ENCODE assay signal across 8 cellular contexts in the genomic region with DNA sequence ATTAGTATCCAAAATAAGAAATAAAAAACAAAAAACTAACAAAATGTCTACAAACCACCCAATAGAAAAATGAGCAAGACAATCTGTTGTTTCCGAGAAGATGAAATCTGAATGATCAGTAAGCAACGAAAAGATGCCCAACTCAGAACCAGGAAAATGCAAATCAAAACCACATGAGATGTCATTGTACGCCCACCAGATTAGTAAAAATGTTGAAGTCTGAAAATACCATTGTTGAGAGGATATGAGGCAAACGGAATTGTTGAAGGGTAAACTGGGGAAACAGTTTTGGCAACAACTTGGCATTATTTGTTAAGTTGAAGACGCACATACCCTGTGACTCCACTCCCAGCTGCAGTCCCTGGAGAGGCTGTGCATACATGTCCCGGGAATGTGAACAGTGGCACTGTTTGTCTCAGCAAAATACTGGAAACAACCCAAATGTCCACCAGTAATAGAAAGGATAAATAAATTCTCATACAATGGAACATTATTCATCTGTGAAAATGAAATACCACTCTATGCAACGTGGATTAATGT. TPM values are rescaled to one million over a fixed set of nuclear protein-coding genes. Genes with fewer than 3 reads are reported as not detected.
DNase-seq lines count a peak whose midpoint lies in the region; ATAC-seq and TF ChIP-seq lines count a peak whose summit lies in the region.

No MANE protein-coding gene starts in this region.

- H3K27me3 ChIP-seq in BLaER1: no peaks in the 10 kb centered on the region
- H3K27me3 ChIP-seq in Peyer's patch: no peaks in the 10 kb centered on the region

- H4K20me1 ChIP-seq in BLaER1: peaks cover 81% of the 10 kb centered on the region

- TF ChIP-seq CTCF in choroid plexus epithelial cell (conservative IDR thresholded peaks at IDR 0.05; ENCODE audit: low read depth, low read length) (no peak), Peyer's patch (IDR thresholded peaks at IDR 0.05) (no peak)

- H3K9me3 ChIP-seq in BLaER1 (peaks cover 18% of the 10 kb centered on the region), Peyer's patch (no peaks in the 10 kb centered on the region)

- H3K4me2 ChIP-seq in BLaER1: peak overlapping the region; percentile 86

- peak overlapping the region; percentile 75 for H3K27ac ChIP-seq in BLaER1
- peak overlapping the region in 1 of 4 donors; percentile 73 for H3K27ac ChIP-seq in Peyer's patch

- H3K36me3 ChIP-seq in BLaER1 (peaks cover 41% of the 10 kb centered on the region), Peyer's patch (peaks cover 0 to 18% (median 0%) of the 10 kb centered on the region in 3 donors)

- ATAC-seq in GM21737 (IDR thresholded peaks at IDR 0.05; ENCODE audit: unreplicated experiment): no peak

- H3K4me1 ChIP-seq in BLaER1 (peaks cover 87% of the 10 kb centered on the region), Peyer's patch (peaks cover 0 to 30% (median 12%) of the 10 kb centered on the region in 4 donors)

- H3K4me3 ChIP-seq in BLaER1: peak overlapping the region; percentile 27; the same call in 1 of the 2 replicates
- no peak overlapping the region for H3K4me3 ChIP-seq in choroid plexus epithelial cell (ENCODE audit: low read depth, low read length)
- H3K4me3 ChIP-seq in Peyer's patch: no peak overlapping the region

- no peak for TF ChIP-seq POLR2A in Peyer's patch (IDR thresholded peaks at IDR 0.05)

- DNase-seq in NAMALWA (ENCODE audit: low spot score): peak; percentile 56
- peak; percentile 26 for DNase-seq in choroid plexus epithelial cell (ENCODE audit: low read depth)
- peak; percentile 19 for DNase-seq in myocyte (ENCODE audit: low read depth)
- no peak for DNase-seq in Peyer's patch
- DNase-seq in stimulated activated CD4-positive, alpha-beta T cell treated with anti-CD3 and anti-CD28 coated beads, Interleukin-1b, Interleukin-23, amount 100 ng/mL, for 48 hours: no peak
- no peak for DNase-seq in mesenteric fat pad (ENCODE audit: low spot score)

- no peak overlapping the region; the same call in 1 of the 2 replicates for H3K9ac ChIP-seq in BLaER1

RNA-seq across cellular contexts. Expression of gene ZBTB17, which starts 10.6 kb away (rescaled TPM):
- total RNA-seq in myocyte (32.9 and 47.1 TPM in 2 replicates), Peyer's patch (100 to 1,000 TPM in 1 of 4 donors, 10 to 100 TPM in 3; 52.1 to 138 (median 56.6) TPM), mesenteric fat pad (29.9 TPM)
- 34.2 TPM for polyA plus RNA-seq in myocyte (2012)

RNA-seq across cellular contexts. Expression of gene SRARP, which starts 38.7 kb away (rescaled TPM):
- total RNA-seq in myocyte (not detected in 2 replicates), Peyer's patch (not detected), mesenteric fat pad (not detected)
- not detected for polyA plus RNA-seq in myocyte (2012)

RNA-seq across cellular contexts. Expression of gene HSPB7, which starts 52.5 kb away (rescaled TPM):
- total RNA-seq in myocyte: 38.7 and 94.0 TPM in 2 replicates
- 95.5 TPM for polyA plus RNA-seq in myocyte (2012)
- total RNA-seq in Peyer's patch: 1 to 10 TPM in 3 of 4 donors, not detected in 1; 1.1 to 5.2 (median 1.1) TPM
- total RNA-seq in mesenteric fat pad: 342 TPM

RNA-seq across cellular contexts. Expression of gene CLCNKA, which starts 56.5 kb away (rescaled TPM):
- total RNA-seq in myocyte: 0.05 TPM in 1 of 2 replicates, not detected in the other
- 0.06 TPM for polyA plus RNA-seq in myocyte (2012)
- under 1 TPM in 1 of 4 donors, not detected in 3; 0.47 TPM for total RNA-seq in Peyer's patch
- 0.39 TPM for total RNA-seq in mesenteric fat pad

Comparison
In these comparisons a context has a peak if more than half of its experiments do, and no peak if none do; other contexts are left out.
1. DNase-seq: peak in NAMALWA (single experiment), choroid plexus epithelial cell (single experiment) and myocyte (single experiment); none in Peyer's patch (0 of 3), stimulated activated CD4-positive, alpha-beta T cell treated with anti-CD3 and anti-CD28 coated beads, Interleukin-1b, Interleukin-23, amount 100 ng/mL, for 48 hours (single experiment) and mesenteric fat pad (single experiment).